ENCODE assay signal across 10 cellular contexts in the genomic region with DNA sequence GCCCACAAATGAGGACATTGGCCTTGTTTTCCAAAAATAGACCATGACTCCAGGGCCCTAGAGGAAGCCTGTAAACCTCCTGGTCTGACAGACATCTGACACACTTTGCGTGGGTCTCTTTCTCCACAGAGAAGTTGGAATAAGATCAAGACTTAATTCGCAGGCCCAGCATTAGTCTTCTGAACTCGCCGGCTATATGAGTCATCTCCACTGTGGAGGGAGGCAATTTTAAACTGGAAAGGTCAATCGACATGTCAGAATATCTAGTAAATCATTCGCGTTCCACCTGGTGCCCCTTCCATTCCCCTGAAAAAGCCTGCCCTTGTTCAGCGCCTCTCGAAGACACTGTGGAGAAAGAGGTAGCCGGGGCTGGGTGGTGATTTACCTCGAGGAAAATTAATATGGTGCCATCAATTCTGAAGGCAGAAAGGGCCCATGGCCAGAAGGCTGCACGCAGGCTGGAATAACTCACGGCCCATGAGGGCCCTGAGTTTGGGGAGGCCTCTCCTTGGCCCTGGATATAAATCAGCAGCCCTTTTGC.
A peak's percentile ranks its signal among the peaks of the same experiment; 100 is the strongest.
DNase-seq lines count a peak whose midpoint lies in the region; ATAC-seq lines count a peak whose summit lies in the region.
"Had no signal": no experiment of that assay in that cellular context is flagged by ENCODE, and none has a peak within 500 bp of the region (broad histone marks: within the 10 kb centered on the region; RNA-seq: fewer than 3 reads in every experiment).

No MANE protein-coding gene starts in this region.

- ATAC-seq in activated naive CD8-positive, alpha-beta T cell treated with anti-CD3 and anti-CD28 coated beads, Interleukin-2, amount 10 ng/mL, durations not matched to agents 7 days and 5 days (ENCODE audit: low read depth): no peak
- ATAC-seq in GM18858 (IDR thresholded peaks at IDR 0.05; ENCODE audit: unreplicated experiment) (no peak), HG03097 (IDR thresholded peaks at IDR 0.05; ENCODE audit: low FRiP score, unreplicated experiment) (no peak)

- H3K4me1 Mint-ChIP-seq in activated naive CD4-positive, alpha-beta T cell treated with anti-CD3 and anti-CD28 coated beads, Interleukin-2, amount 10 ng/mL, durations not matched to agents 7 days and 5 days: peaks cover 70% of the 10 kb centered on the region
- peaks cover 55% of the 10 kb centered on the region for H3K4me1 Mint-ChIP-seq in activated naive CD8-positive, alpha-beta T cell treated with anti-CD3 and anti-CD28 coated beads, Interleukin-2, amount 10 ng/mL, durations not matched to agents 7 days and 5 days
- H3K4me1 Mint-ChIP-seq: CD14-positive monocyte had no signal

- H3K4me3 Mint-ChIP-seq in activated naive CD4-positive, alpha-beta T cell treated with anti-CD3 and anti-CD28 coated beads, Interleukin-2, amount 10 ng/mL, durations not matched to agents 7 days and 5 days: no peak overlapping the region
- no peak overlapping the region for H3K4me3 Mint-ChIP-seq in activated naive CD8-positive, alpha-beta T cell treated with anti-CD3 and anti-CD28 coated beads, Interleukin-2, amount 10 ng/mL, durations not matched to agents 7 days and 5 days
- H3K4me3 Mint-ChIP-seq: CD14-positive monocyte had no signal

- no peaks in the 10 kb centered on the region for H3K9me3 Mint-ChIP-seq in activated naive CD4-positive, alpha-beta T cell treated with anti-CD3 and anti-CD28 coated beads, Interleukin-2, amount 10 ng/mL, durations not matched to agents 7 days and 5 days
- H3K9me3 Mint-ChIP-seq in activated naive CD8-positive, alpha-beta T cell treated with anti-CD3 and anti-CD28 coated beads, Interleukin-2, amount 10 ng/mL, durations not matched to agents 7 days and 5 days: no peaks in the 10 kb centered on the region

- H3K27ac Mint-ChIP-seq in activated naive CD4-positive, alpha-beta T cell treated with anti-CD3 and anti-CD28 coated beads, Interleukin-2, amount 10 ng/mL, durations not matched to agents 7 days and 5 days: peak overlapping the region; percentile 47
- peak overlapping the region; percentile 61 for H3K27ac Mint-ChIP-seq in activated naive CD8-positive, alpha-beta T cell treated with anti-CD3 and anti-CD28 coated beads, Interleukin-2, amount 10 ng/mL, durations not matched to agents 7 days and 5 days

- no peaks in the 10 kb centered on the region for H3K27me3 Mint-ChIP-seq in activated naive CD4-positive, alpha-beta T cell treated with anti-CD3 and anti-CD28 coated beads, Interleukin-2, amount 10 ng/mL, durations not matched to agents 7 days and 5 days
- no peaks in the 10 kb centered on the region for H3K27me3 Mint-ChIP-seq in activated naive CD8-positive, alpha-beta T cell treated with anti-CD3 and anti-CD28 coated beads, Interleukin-2, amount 10 ng/mL, durations not matched to agents 7 days and 5 days

- POLR2A ChIA-PET in activated naive CD8-positive, alpha-beta T cell treated with anti-CD3 and anti-CD28 coated beads, Interleukin-2, amount 10 ng/mL, durations not matched to agents 7 days and 5 days (lab: Charles Lee): interaction anchor here (0.7 kb wide), 1 partner anchor 141 kb away, joined by 3 read pairs; no protein-coding TSS in a partner anchor

- DNase-seq in activated naive CD4-positive, alpha-beta T cell treated with anti-CD3 and anti-CD28 coated beads, Interleukin-2, amount 10 ng/mL, durations not matched to agents 7 days and 5 days: no peak
- DNase-seq in activated naive CD4-positive, alpha-beta T cell treated with anti-CD3 and anti-CD28 coated beads, Interleukin-2, amount 50 U/mL, for 16 hours: no peak
- DNase-seq in activated naive CD8-positive, alpha-beta T cell treated with anti-CD3 and anti-CD28 coated beads, Interleukin-2, amount 10 ng/mL, durations not matched to agents 7 days and 5 days: no peak
- peak; percentile 94 for DNase-seq in kidney glomerular epithelial cell (lab: John Stamatoyannopoulos, UW)
- DNase-seq in stromal cell of bone marrow (ENCODE audit: low read depth): peak; percentile 71
- DNase-seq in NCI-H2107 (lab: John Stamatoyannopoulos, UW): no peak
- DNase-seq: central memory CD4-positive, alpha-beta T cell had no signal

- H3K36me3 Mint-ChIP-seq in activated naive CD4-positive, alpha-beta T cell treated with anti-CD3 and anti-CD28 coated beads, Interleukin-2, amount 10 ng/mL, durations not matched to agents 7 days and 5 days: peaks cover 37% of the 10 kb centered on the region
- peaks cover 14% of the 10 kb centered on the region for H3K36me3 Mint-ChIP-seq in activated naive CD8-positive, alpha-beta T cell treated with anti-CD3 and anti-CD28 coated beads, Interleukin-2, amount 10 ng/mL, durations not matched to agents 7 days and 5 days

- CTCF ChIA-PET in activated naive CD4-positive, alpha-beta T cell treated with anti-CD3 and anti-CD28 coated beads, Interleukin-2, amount 10 ng/mL, durations not matched to agents 7 days and 5 days (lab: Charles Lee): no interaction called here

Comparison
In these comparisons a context has a peak if more than half of its experiments do, and no peak if none do; other contexts are left out.
1. DNase-seq: peak in kidney glomerular epithelial cell (single experiment) and stromal cell of bone marrow (single experiment); none in activated naive CD4-positive, alpha-beta T cell treated with anti-CD3 and anti-CD28 coated beads, Interleukin-2, amount 10 ng/mL, durations not matched to agents 7 days and 5 days (single experiment), activated naive CD4-positive, alpha-beta T cell treated with anti-CD3 and anti-CD28 coated beads, Interleukin-2, amount 50 U/mL, for 16 hours (single experiment), activated naive CD8-positive, alpha-beta T cell treated with anti-CD3 and anti-CD28 coated beads, Interleukin-2, amount 10 ng/mL, durations not matched to agents 7 days and 5 days (single experiment) and NCI-H2107 (single experiment).